In genomic region chr7:73622527-73622908, GRCh38 we compare ENCODE assay signal across 2 cellular contexts.
TF ChIP-seq lines count a peak whose summit lies in the region.

No MANE protein-coding gene starts in this region.

TF ChIP-seq in K562, 482 proteins besides CTCF, POLR2A, EP300 and RAD21 (continues in another document):
- TF ChIP-seq BACH1 (tag; IDR thresholded peaks at IDR 0.05) (no peak), USF2 (CRISPR knock-in tag; IDR thresholded peaks at IDR 0.05) (no peak), FOSL1 (tag; conservative IDR thresholded peaks at IDR 0.05) (peak; percentile 59), ZKSCAN8 (CRISPR knock-in tag; IDR thresholded peaks at IDR 0.05) (no peak), SOX6 (IDR thresholded peaks at IDR 0.05) (no peak), ZKSCAN1 (IDR thresholded peaks at IDR 0.05; ENCODE audit: low read depth, low read length) (no peak), IFI16 (CRISPR knock-in tag; IDR thresholded peaks at IDR 0.05) (no peak), NR3C1 (CRISPR knock-in tag; IDR thresholded peaks at IDR 0.05) (no peak), ZFP91 (CRISPR knock-in tag; IDR thresholded peaks at IDR 0.05) (no peak), ATF3 (IDR thresholded peaks at IDR 0.05) (peak; percentile 78; the same call in 1 of the 2 replicates), ATF3 (CRISPR knock-in tag; conservative IDR thresholded peaks at IDR 0.05) (no peak), KAT7 (CRISPR knock-in tag; IDR thresholded peaks at IDR 0.05; ENCODE audit: borderline replicate concordance) (0 out of 2 replicates have a peak, but pooled peaks have one; percentile 35), ZNF589 (CRISPR knock-in tag; IDR thresholded peaks at IDR 0.05; ENCODE audit: low read depth) (peak; percentile 72; the same call in 1 of the 2 replicates), ZNF445 (CRISPR knock-in tag; IDR thresholded peaks at IDR 0.05; ENCODE audit: low read depth) (no peak), CBX3 (IDR thresholded peaks at IDR 0.05; ENCODE audit: borderline replicate concordance in 1 of 2, low read length in 2 of 2) (no peak), MYNN (IDR thresholded peaks at IDR 0.05) (no peak), MYNN (CRISPR knock-in tag; IDR thresholded peaks at IDR 0.05) (no peak), FOXM1 (IDR thresholded peaks at IDR 0.05; ENCODE audit: low read depth) (no peak), FOXM1 (CRISPR knock-in tag; IDR thresholded peaks at IDR 0.05; ENCODE audit: low read depth) (no peak), ZNF551 (CRISPR knock-in tag; IDR thresholded peaks at IDR 0.05) (no peak), CEBPG (CRISPR knock-in tag; IDR thresholded peaks at IDR 0.05) (no peak), CEBPG (tag; conservative IDR thresholded peaks at IDR 0.05 in 1 of 2, IDR thresholded peaks at IDR 0.05 in 1 of 2) (peak in 1 of 2 experiments; percentile 85; a peak in 2 of 4 replicates), STAG1 (CRISPR knock-in tag; IDR thresholded peaks at IDR 0.05; ENCODE audit: borderline replicate concordance) (no peak), TBP (optimal IDR thresholded peaks at IDR 0.05; ENCODE audit: low read depth, low read length) (no peak), YY1 (IDR thresholded peaks at IDR 0.05; ENCODE audit: borderline replicate concordance in 1 of 3, control insufficient read depth in 1 of 3, extremely low read depth in 1 of 3, insufficient read depth in 3 of 3, insufficient read length in 1 of 3, insufficient replicate concordance in 2 of 3, low read depth in 1 of 3, low read length in 2 of 3) (no peak), DMBX1 (CRISPR knock-in tag; IDR thresholded peaks at IDR 0.05; ENCODE audit: borderline replicate concordance) (no peak), RBM22 (IDR thresholded peaks at IDR 0.05; ENCODE audit: low read depth, low read length, poor library complexity, severe bottlenecking) (no peak), TFE3 (CRISPR knock-in tag; IDR thresholded peaks at IDR 0.05) (no peak), JUN (IDR thresholded peaks at IDR 0.05; ENCODE audit: borderline replicate concordance, low read depth, low read length) (no peak), JUN (CRISPR knock-in tag; IDR thresholded peaks at IDR 0.05; ENCODE audit: borderline replicate concordance) (no peak), ZBED1 (IDR thresholded peaks at IDR 0.05) (no peak), KAT2B (IDR thresholded peaks at IDR 0.05; ENCODE audit: low read depth, low read length) (no peak), HDAC8 (tag; IDR thresholded peaks at IDR 0.05) (no peak), NR4A1 (CRISPR knock-in tag; IDR thresholded peaks at IDR 0.05) (no peak), NR4A1 (tag; IDR thresholded peaks at IDR 0.05) (no peak), MCM3 (IDR thresholded peaks at IDR 0.05) (no peak), ZZZ3 (IDR thresholded peaks at IDR 0.05) (no peak), EGR1 (conservative IDR thresholded peaks at IDR 0.05) (no peak)

TF ChIP-seq in HepG2, 621 proteins besides CTCF, POLR2A, EP300 and RAD21:
- TF ChIP-seq PHB2 (IDR thresholded peaks at IDR 0.05; ENCODE audit: partially characterized antibody) (no peak), STAG1 (CRISPR knock-in tag; IDR thresholded peaks at IDR 0.05) (no peak), PPARG (CRISPR knock-in tag; conservative IDR thresholded peaks at IDR 0.05) (no peak), ZNF10 (CRISPR knock-in tag; IDR thresholded peaks at IDR 0.05; ENCODE audit: borderline replicate concordance, low read depth) (no peak), HMGXB4 (CRISPR knock-in tag; IDR thresholded peaks at IDR 0.05; ENCODE audit: borderline replicate concordance in 1 of 2, low read depth in 1 of 2) (no peak), KAT2B (IDR thresholded peaks at IDR 0.05; ENCODE audit: borderline replicate concordance, low read depth, low read length) (no peak), POLR2AphosphoS5 (IDR thresholded peaks at IDR 0.05; ENCODE audit: low read depth, low read length) (no peak), SIN3A (IDR thresholded peaks at IDR 0.05; ENCODE audit: borderline replicate concordance, low read depth, low read length) (no peak)
